16 cellular contexts compared by ENCODE assay signal in the genomic region with DNA sequence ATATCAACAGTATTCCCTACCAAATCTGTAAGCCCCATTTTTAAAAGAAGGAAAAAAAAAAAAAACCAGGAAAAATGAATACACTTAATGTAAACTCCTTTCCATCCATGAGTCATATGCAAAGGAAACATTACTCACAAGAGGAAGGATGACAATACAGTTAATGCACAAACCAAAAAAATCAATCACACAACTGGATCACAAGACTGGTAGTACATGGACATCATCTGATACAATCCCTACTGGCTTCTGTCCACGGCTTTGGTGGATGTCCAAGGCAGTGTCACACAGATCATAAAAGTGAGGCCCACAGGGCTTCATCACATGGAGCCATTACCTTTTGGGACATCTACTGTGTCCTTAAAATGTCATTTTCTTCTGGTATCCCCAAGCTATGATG. TPM values are rescaled to one million over a fixed set of nuclear protein-coding genes. Genes with fewer than 3 reads are reported as not detected.
DNase-seq lines count a peak whose midpoint lies in the region; ATAC-seq and TF ChIP-seq lines count a peak whose summit lies in the region.
"Had no signal": no experiment of that assay in that cellular context is flagged by ENCODE, and none has a peak within 500 bp of the region (broad histone marks: within the 10 kb centered on the region; RNA-seq: fewer than 3 reads in every experiment).

No MANE protein-coding gene starts in this region.

- TF ChIP-seq POLR2A in esophagus muscularis mucosa (IDR thresholded peaks at IDR 0.05; ENCODE audit: low read depth) (no peak), body of pancreas (IDR thresholded peaks at IDR 0.05) (no peak)

- H4K20me1 ChIP-seq in PC-3 (ENCODE audit: low read length): no peaks in the 10 kb centered on the region

- TF ChIP-seq CTCF in PC-3 (conservative IDR thresholded peaks at IDR 0.05; ENCODE audit: low read depth, low read length): no peak
- no peak for TF ChIP-seq CTCF in esophagus muscularis mucosa (IDR thresholded peaks at IDR 0.05)
- TF ChIP-seq CTCF in body of pancreas (IDR thresholded peaks at IDR 0.05): no peak

- H3F3A ChIP-seq in PC-3 (ENCODE audit: low read length, unreplicated experiment): no peaks in the 10 kb centered on the region

- 92% methylated on average over 1 of the region's 1 CpG for WGBS in esophagus muscularis mucosa
- 86 to 100% methylated on average over 1 of the region's 1 CpG for WGBS in body of pancreas, 2 donors

- no TSS peak for BruUV-seq in PC-3 (replicated peaks; lab: Mats Ljungman, UMichigan)

- H3K36me3 ChIP-seq in PC-3 (ENCODE audit: low read depth, low read length) (peaks cover 16% of the 10 kb centered on the region), esophagus muscularis mucosa (peaks cover 20 to 41% (median 33%) of the 10 kb centered on the region in 4 donors), body of pancreas (replicated peaks in 1 of 2; ENCODE audit: insufficient read depth in 1 of 2, low read depth in 2 of 2) (peaks cover 3 to 11% of the 10 kb centered on the region in 2 donors)

- no peaks in the 10 kb centered on the region for H3K79me2 ChIP-seq in PC-3 (ENCODE audit: low read length)

- H3K9me3 ChIP-seq in PC-3 (ENCODE audit: low read length) (no peaks in the 10 kb centered on the region), esophagus muscularis mucosa (no peaks in the 10 kb centered on the region), body of pancreas (no peaks in the 10 kb centered on the region)

- intact Hi-C loops in PC-3 (cut with micrococcal nuclease) (loop anchor here (1.0 kb wide), 3 partner anchors 37 to 109 kb away; no protein-coding TSS in a partner anchor), esophagus muscularis mucosa (cut with DNase I) (no loop called here), body of pancreas (cut with DNase I) (no loop called here)

- H3K9me2 ChIP-seq in PC-3 (replicated peaks; ENCODE audit: low read length): no peaks in the 10 kb centered on the region

- H3K4me3 ChIP-seq in PC-3 (ENCODE audit: low read length) (no peak overlapping the region), esophagus muscularis mucosa (no peak overlapping the region), body of pancreas (no peak overlapping the region)

- TF ChIP-seq EP300 in esophagus muscularis mucosa (IDR thresholded peaks at IDR 0.05): no peak

- H3K27ac ChIP-seq in PC-3 (ENCODE audit: low read length) (peak overlapping the region; percentile 92), esophagus muscularis mucosa (replicated peaks in 1 of 4) (no peak overlapping the region), body of pancreas (no peak overlapping the region)

- H3K4me2 ChIP-seq in PC-3 (ENCODE audit: low read length): peak overlapping the region; percentile 53

- H3K4me1 ChIP-seq in PC-3 (ENCODE audit: insufficient read depth, low read length) (peaks cover 22% of the 10 kb centered on the region), esophagus muscularis mucosa (peaks cover 0 to 13% (median 0%) of the 10 kb centered on the region in 4 donors), body of pancreas (no peaks in the 10 kb centered on the region)

- POLR2A ChIA-PET in PC-3 (lab: Charles Lee; ENCODE audit: unreplicated experiment): no interaction called here

- no peak overlapping the region for H2AFZ ChIP-seq in PC-3 (ENCODE audit: low read length)

- peak overlapping the region; percentile 57 for H3K9ac ChIP-seq in PC-3 (ENCODE audit: low read length)

- H3K27me3 ChIP-seq in PC-3 (ENCODE audit: low read length) (no peaks in the 10 kb centered on the region), esophagus muscularis mucosa (no peaks in the 10 kb centered on the region), body of pancreas (no peaks in the 10 kb centered on the region)

- CTCF ChIA-PET in PC-3 (lab: Charles Lee): no interaction called here

- ATAC-seq in PC-3: peak; percentile 84
- no peak for ATAC-seq in GM21423 (IDR thresholded peaks at IDR 0.05; ENCODE audit: unreplicated experiment)
- no peak for ATAC-seq in body of pancreas
- ATAC-seq: activated CD8-positive, alpha-beta memory T cell treated with anti-CD3 and anti-CD28 coated beads, Interleukin-2, amount 10 ng/mL, durations not matched to agents 7 days and 5 days; left ventricle myocardium superior had no signal

- DNase-seq in ELR (ENCODE audit: low read depth): peak; percentile 91
- peak; percentile 74 for DNase-seq in PC-3
- DNase-seq in esophagus muscularis mucosa (ENCODE audit: extremely low spot score): peak; percentile 39
- DNase-seq in non-pigmented ciliary epithelial cell (ENCODE audit: low read depth): peak; percentile 59
- no peak for DNase-seq in Kasumi-1 (lab: John Stamatoyannopoulos, UW)
- DNase-seq in body of pancreas: no peak
- DNase-seq: activated CD8-positive, alpha-beta memory T cell treated with anti-CD3 and anti-CD28 coated beads, Interleukin-2, amount 10 ng/mL, durations not matched to agents 7 days and 5 days; activated naive CD8-positive, alpha-beta T cell treated with anti-CD3 and anti-CD28 coated beads, Interleukin-2, amount 10 ng/mL, durations not matched to agents 7 days and 5 days; CD8-positive, alpha-beta memory T cell; head of caudate nucleus; left ventricle myocardium superior; NCI-H1694; NCI-H748 treated with DMSO at 0.1 percent for 48 hours; Right ventricle myocardium superior; substantia nigra had no signal

RNA-seq across cellular contexts. Expression of gene SUCLG2, which starts 44.0 kb away (rescaled TPM):
- total RNA-seq in PC-3 (2014; rRNA removed): 20.2 and 22.3 TPM in 2 replicates
- total RNA-seq in esophagus muscularis mucosa: 10 to 100 TPM; 55.2 to 69.3 (median 63.4) TPM
- 10 to 100 TPM; 42.0 to 50.4 TPM for total RNA-seq in body of pancreas

Comparison
In these comparisons a context has a peak if more than half of its experiments do, and no peak if none do; other contexts are left out.
1. DNase-seq: peak in ELR (single experiment), PC-3 (single experiment), esophagus muscularis mucosa (single experiment) and non-pigmented ciliary epithelial cell (single experiment); none in Kasumi-1 (0 of 2) and body of pancreas (0 of 4).